ENCODE assay signal across 8 cellular contexts in the genomic region with DNA sequence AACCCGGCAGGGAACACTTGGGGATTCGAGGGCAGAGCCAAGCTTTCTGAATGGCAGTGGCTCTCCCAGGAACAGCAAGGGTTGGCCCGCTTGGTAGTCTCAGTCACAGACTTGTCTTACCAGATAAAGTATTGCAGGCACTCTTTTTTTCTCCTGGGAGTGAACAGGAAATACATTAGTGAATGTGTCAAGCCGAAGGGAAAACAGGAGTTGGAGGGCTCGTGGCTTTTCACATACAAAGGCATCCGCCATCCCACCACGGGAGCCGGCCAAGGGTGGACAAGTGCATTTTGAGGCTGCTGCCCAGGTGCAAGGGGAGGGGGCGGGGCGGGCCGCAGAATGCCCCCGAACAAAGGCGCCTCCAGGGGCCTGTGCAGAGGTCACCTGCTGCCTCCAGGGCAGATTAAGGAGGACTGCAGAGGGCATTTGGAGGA.
A peak's percentile ranks its signal among the peaks of the same experiment; 100 is the strongest.
DNase-seq lines count a peak whose midpoint lies in the region; ATAC-seq lines count a peak whose summit lies in the region.

No MANE protein-coding gene starts in this region.

- peaks cover 3% of the 10 kb centered on the region for H3K36me3 Mint-ChIP-seq in activated naive CD8-positive, alpha-beta T cell treated with anti-CD3 and anti-CD28 coated beads, Interleukin-2, amount 50 U/mL, for 24 hours (ENCODE audit: low read depth)

- H3K23ac ChIP-seq in mesendoderm (ENCODE audit: low read length): no peak overlapping the region

- peak overlapping the region; percentile 62 for H3K4me2 ChIP-seq in mesendoderm (ENCODE audit: low read length)

- no peak overlapping the region for H3K56ac ChIP-seq in mesendoderm (ENCODE audit: low read length)

- DNase-seq in NCI-H1436 treated with DMSO at 0.1 percent for 48 hours (lab: John Stamatoyannopoulos, UW) (peak; percentile 75), mesendoderm (peak; percentile 63), NCI-H510A treated with DMSO at 0.1 percent for 48 hours (lab: John Stamatoyannopoulos, UW) (no peak), NCI-H1105 (lab: John Stamatoyannopoulos, UW) (no peak)
- no peak for DNase-seq in stimulated activated CD4-positive, alpha-beta T cell treated with anti-CD3 and anti-CD28 coated beads, Interleukin-4, amount 100 ng/mL, for 1 hour
- DNase-seq in activated naive CD8-positive, alpha-beta T cell treated with anti-CD3 and anti-CD28 coated beads, Interleukin-2, amount 50 U/mL, for 24 hours: no peak

- H3K9ac ChIP-seq in mesendoderm (ENCODE audit: low read length): no peak overlapping the region

- H3K9me3 Mint-ChIP-seq in activated naive CD8-positive, alpha-beta T cell treated with anti-CD3 and anti-CD28 coated beads, Interleukin-2, amount 50 U/mL, for 24 hours: no peaks in the 10 kb centered on the region

- H3K27me3 ChIP-seq in mesendoderm (ENCODE audit: insufficient read depth, low read length, poor library complexity): no peaks in the 10 kb centered on the region

- no peak overlapping the region for H2AK5ac ChIP-seq in mesendoderm (ENCODE audit: low read length)

- H3K4me1 ChIP-seq in mesendoderm (ENCODE audit: control insufficient read depth, low read depth, low read length): peaks cover 14% of the 10 kb centered on the region

- H3K4ac ChIP-seq in mesendoderm (ENCODE audit: low read depth, low read length): no peak overlapping the region

- WGBS in mesendoderm (ENCODE audit: extremely low coverage, insufficient coverage, low lambda C conversion rate): no CpG with 5 or more reads among the region's 13 CpGs

- no peak overlapping the region for H2BK5ac ChIP-seq in mesendoderm (ENCODE audit: low read length)

- H2BK120ac ChIP-seq in mesendoderm (ENCODE audit: low read depth, low read length): no peak overlapping the region

- no peak overlapping the region for H3K4me3 ChIP-seq in mesendoderm (ENCODE audit: low read length)

- peaks cover 11% of the 10 kb centered on the region for H3K4me1 Mint-ChIP-seq in activated naive CD8-positive, alpha-beta T cell treated with anti-CD3 and anti-CD28 coated beads, Interleukin-2, amount 50 U/mL, for 24 hours

- H3K4me3 Mint-ChIP-seq in activated naive CD8-positive, alpha-beta T cell treated with anti-CD3 and anti-CD28 coated beads, Interleukin-2, amount 50 U/mL, for 24 hours: no peak overlapping the region

- H3K36me3 ChIP-seq in mesendoderm (ENCODE audit: control insufficient read depth, insufficient read depth, low read length): no peaks in the 10 kb centered on the region

- H3K27ac Mint-ChIP-seq in activated naive CD8-positive, alpha-beta T cell treated with anti-CD3 and anti-CD28 coated beads, Interleukin-2, amount 50 U/mL, for 24 hours: no peak overlapping the region

- no peak overlapping the region for H3K27ac ChIP-seq in mesendoderm (ENCODE audit: low read depth, low read length)

- peak; percentile 38 for ATAC-seq in GM18868 (IDR thresholded peaks at IDR 0.05; ENCODE audit: unreplicated experiment)
- ATAC-seq in HG02642 (IDR thresholded peaks at IDR 0.05; ENCODE audit: poor library complexity, unreplicated experiment): peak; percentile 48
- no peak for ATAC-seq in activated naive CD8-positive, alpha-beta T cell treated with anti-CD3 and anti-CD28 coated beads, Interleukin-2, amount 50 U/mL, for 24 hours

- H3K27me3 Mint-ChIP-seq in activated naive CD8-positive, alpha-beta T cell treated with anti-CD3 and anti-CD28 coated beads, Interleukin-2, amount 50 U/mL, for 24 hours: peaks cover 4% of the 10 kb centered on the region

- H3K79me1 ChIP-seq in mesendoderm (ENCODE audit: low read length): no peaks in the 10 kb centered on the region

- no peak overlapping the region for H3K18ac ChIP-seq in mesendoderm (ENCODE audit: low read length)

- no peak overlapping the region for H4K5ac ChIP-seq in mesendoderm (ENCODE audit: low read length)

- no peaks in the 10 kb centered on the region for H3K79me2 ChIP-seq in mesendoderm (ENCODE audit: control insufficient read depth, insufficient read depth, low read length)

- no peak overlapping the region for H2BK15ac ChIP-seq in mesendoderm (replicated peaks; ENCODE audit: low read depth)

- no peak overlapping the region for H4K8ac ChIP-seq in mesendoderm (ENCODE audit: low read depth, low read length)

Comparison
In these comparisons a context has a peak if more than half of its experiments do, and no peak if none do; other contexts are left out.
1. DNase-seq: peak in NCI-H1436 treated with DMSO at 0.1 percent for 48 hours (single experiment) and mesendoderm (single experiment); none in NCI-H510A treated with DMSO at 0.1 percent for 48 hours (single experiment), NCI-H1105 (single experiment), stimulated activated CD4-positive, alpha-beta T cell treated with anti-CD3 and anti-CD28 coated beads, Interleukin-4, amount 100 ng/mL, for 1 hour (single experiment) and activated naive CD8-positive, alpha-beta T cell treated with anti-CD3 and anti-CD28 coated beads, Interleukin-2, amount 50 U/mL, for 24 hours (single experiment).